15 cellular contexts compared by ENCODE assay signal in genomic region chrX:20693071-20693470, GRCh38.
"Had no signal": no experiment of that assay in that cellular context is flagged by ENCODE, and none has a peak within 500 bp of the region (broad histone marks: within the 10 kb centered on the region; RNA-seq: fewer than 3 reads in every experiment).

No MANE protein-coding gene starts in this region.

- FAIRE-seq: keratinocyte had no signal

- DNase-seq: activated CD4-positive, alpha-beta memory T cell treated with anti-CD3 and anti-CD28 coated beads for 36 hours; activated gamma-delta T cell; activated T-cell treated with anti-CD3 and anti-CD28 coated beads, Interleukin-2, amount 50 U/mL, for 48 hours; colonic mucosa; esophagus squamous epithelium; left ventricle myocardium inferior; mesenchymal stem cell; sigmoid colon; stimulated activated CD4-positive, alpha-beta T cell treated with anti-CD3 and anti-CD28 coated beads, Interleukin-4, amount 100 ng/mL, for 4 hours; stimulated activated naive CD8-positive, alpha-beta T cell treated with anti-CD3 and anti-CD28 coated beads, Interleukin-15, amount 100 ng/mL, for 72 hours had no signal

- ATAC-seq: gastroesophageal sphincter; stimulated activated naive CD8-positive, alpha-beta T cell treated with anti-CD3 and anti-CD28 coated beads, Interleukin-15, amount 100 ng/mL, for 72 hours had no signal

- H3K4me3 ChIP-seq: ascending aorta, cardiac muscle cell, colonic mucosa, esophagus squamous epithelium, gastroesophageal sphincter, left ventricle myocardium inferior, sigmoid colon, thoracic aorta had no signal
